In genomic region chr3:196274585-196274984, GRCh38 we compare ENCODE assay signal across 8 cellular contexts. TPM values are rescaled to one million over a fixed set of nuclear protein-coding genes. Genes with fewer than 3 reads are reported as not detected.
DNase-seq lines count a peak whose midpoint lies in the region; ATAC-seq and TF ChIP-seq lines count a peak whose summit lies in the region.

No MANE protein-coding gene starts in this region.

- in situ Hi-C loops in HAP-1 (cut with MboI; ENCODE audit: low sequenced_read_pairs), result no loop called here

- H3K9me3 ChIP-seq in esophagus squamous epithelium, result no peaks in the 10 kb centered on the region
- H3K9me3 ChIP-seq in upper lobe of right lung, result no peaks in the 10 kb centered on the region
- H3K9me3 ChIP-seq in HAP-1, result peaks cover 7% of the 10 kb centered on the region

- TF ChIP-seq CTCF in esophagus squamous epithelium (IDR thresholded peaks at IDR 0.05), result no peak
- TF ChIP-seq CTCF in upper lobe of right lung (IDR thresholded peaks at IDR 0.05), result no peak

- 51 to 54% methylated on average over 5 of the region's 5 CpGs for WGBS in esophagus squamous epithelium, 2 donors

- H3K27me3 ChIP-seq in esophagus squamous epithelium, result no peaks in the 10 kb centered on the region
- no peaks in the 10 kb centered on the region for H3K27me3 ChIP-seq in upper lobe of right lung
- H3K27me3 ChIP-seq in HAP-1 (ENCODE audit: low read depth), result no peaks in the 10 kb centered on the region

- peak in 1 of 4 donors; percentile 22 for TF ChIP-seq POLR2A in esophagus squamous epithelium (IDR thresholded peaks at IDR 0.05)

- H3K36me3 ChIP-seq in esophagus squamous epithelium (peaks cover 0 to 30% (median 6%) of the 10 kb centered on the region in 3 donors), upper lobe of right lung (peaks cover 18% of the 10 kb centered on the region), HAP-1 (replicated peaks) (peaks cover 13% of the 10 kb centered on the region)

- ATAC-seq in HG03135 (IDR thresholded peaks at IDR 0.05; ENCODE audit: unreplicated experiment) (peak; percentile 74), upper lobe of right lung (peak; percentile 8)

- H3K27ac ChIP-seq in esophagus squamous epithelium (peak overlapping the region; percentile 58 to 76 (median 72)), upper lobe of right lung (no peak overlapping the region)

- H3K4me1 ChIP-seq in esophagus squamous epithelium (peaks cover 7 to 48% (median 22%) of the 10 kb centered on the region in 3 donors), upper lobe of right lung (peaks cover 14% of the 10 kb centered on the region), HAP-1 (no peaks in the 10 kb centered on the region; the same call in 1 of the 2 replicates)

- DNase-seq in GM19238 (ENCODE audit: insufficient read length, low spot score) (peak; percentile 56), esophagus squamous epithelium (lab: John Stamatoyannopoulos, UW) (no peak), upper lobe of right lung (no peak), DMS114 treated with DMSO at 0.1 percent for 48 hours (lab: John Stamatoyannopoulos, UW; ENCODE audit: unreplicated experiment) (no peak), NCI-H2081 treated with DMSO at 0.1 percent for 48 hours (lab: John Stamatoyannopoulos, UW) (no peak), HAP-1 (ENCODE audit: low spot score in 2 of 2) (no peak)
- peak; percentile 34 for DNase-seq in activated CD4-positive, alpha-beta T cell treated with anti-CD3 and anti-CD28 coated beads for 1 hour

- H3K4me3 ChIP-seq in esophagus squamous epithelium (peak overlapping the region in 1 of 4 donors; percentile 12), upper lobe of right lung (no peak overlapping the region), HAP-1 (no peak overlapping the region)

- intact Hi-C loops in esophagus squamous epithelium (cut with DNase I), result no loop called here
- intact Hi-C loops in upper lobe of right lung (cut with DNase I), result no loop called here

RNA-seq across cellular contexts. Expression of gene PCYT1A, which starts 12.9 kb away (rescaled TPM):
- total RNA-seq in esophagus squamous epithelium (100 to 1,000 TPM in 2 of 4 donors, 10 to 100 TPM in 2; 62.9 to 104 (median 91.7) TPM), upper lobe of right lung (58.4 TPM)

RNA-seq across cellular contexts. Expression of gene DYNLT2B, which starts 43.5 kb away (rescaled TPM):
- total RNA-seq in esophagus squamous epithelium, result 10 to 100 TPM in 1 of 4 donors, 1 to 10 TPM in 3; 6.6 to 16.6 (median 8.4) TPM
- total RNA-seq in upper lobe of right lung, result 2.6 TPM

RNA-seq across cellular contexts. Expression of gene SLC51A, which starts 58.3 kb away (rescaled TPM):
- total RNA-seq in esophagus squamous epithelium (1 to 10 TPM in 1 of 4 donors, not detected in 3; 1.1 TPM), upper lobe of right lung (not detected)

Comparison
In these comparisons a context has a peak if more than half of its experiments do, and no peak if none do; other contexts are left out.
1. DNase-seq: peak in GM19238 (single experiment) and activated CD4-positive, alpha-beta T cell treated with anti-CD3 and anti-CD28 coated beads for 1 hour (single experiment); none in esophagus squamous epithelium (single experiment), upper lobe of right lung (single experiment), DMS114 treated with DMSO at 0.1 percent for 48 hours (single experiment), NCI-H2081 treated with DMSO at 0.1 percent for 48 hours (single experiment) and HAP-1 (0 of 2).